1 cellular context compared by ENCODE assay signal in genomic region chr1:155971910-155972809, GRCh38.
TF ChIP-seq lines count a peak whose summit lies in the region.

No MANE protein-coding gene starts in this region.

TF ChIP-seq in K562, 482 proteins besides CTCF, POLR2A, EP300 and RAD21:
- 0 out of 2 replicates have a peak, but pooled peaks have one; percentile 15 for TF ChIP-seq STAG1 (CRISPR knock-in tag; IDR thresholded peaks at IDR 0.05; ENCODE audit: borderline replicate concordance)
- peak; percentile 43 for TF ChIP-seq PRDM10 (IDR thresholded peaks at IDR 0.05; ENCODE audit: partially characterized antibody)
- no peak for TF ChIP-seq U2AF2 (optimal IDR thresholded peaks at IDR 0.05; ENCODE audit: low read depth, low read length)
- peak; percentile 61 for TF ChIP-seq NR2C1 (IDR thresholded peaks at IDR 0.05)
- TF ChIP-seq NR2C1 (tag; IDR thresholded peaks at IDR 0.05): peak; percentile 33; the same call in 1 of the 2 replicates
- no peak for TF ChIP-seq DNMT1 (IDR thresholded peaks at IDR 0.05)
- no peak for TF ChIP-seq NR2C2 (CRISPR knock-in tag; IDR thresholded peaks at IDR 0.05)
- 0 out of 2 replicates have a peak, but pooled peaks have one; percentile 29 for TF ChIP-seq NR2C2 (tag; IDR thresholded peaks at IDR 0.05)
- peak; percentile 77 for TF ChIP-seq RBFOX2 (IDR thresholded peaks at IDR 0.05; ENCODE audit: low read depth, low read length)
- peak; percentile 70 for TF ChIP-seq POLR2G (IDR thresholded peaks at IDR 0.05; ENCODE audit: low read depth, low read length)
